19 cellular contexts compared by ENCODE assay signal in the genomic region with DNA sequence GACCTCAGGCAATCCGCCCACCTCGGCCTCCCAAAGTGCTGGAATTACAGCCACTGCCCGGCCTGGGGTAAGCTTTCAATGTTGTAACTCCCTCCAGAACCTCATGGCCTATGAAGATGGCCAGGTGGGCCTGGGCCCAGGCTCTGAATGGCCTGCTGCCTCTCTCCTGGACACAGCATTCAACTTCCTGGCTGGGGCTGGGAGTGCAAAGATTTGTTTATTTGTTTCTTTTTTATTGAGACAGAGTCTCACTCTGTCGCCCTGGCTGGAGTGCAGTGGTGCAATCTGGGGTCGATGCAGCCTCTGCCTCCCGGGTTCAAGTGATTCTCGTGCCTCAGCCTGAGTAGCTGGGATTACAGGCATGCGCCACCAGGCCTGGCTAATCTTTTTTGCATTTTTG. TPM values are rescaled to one million over a fixed set of nuclear protein-coding genes. Genes with fewer than 3 reads are reported as not detected.
DNase-seq lines count a peak whose midpoint lies in the region; ATAC-seq, FAIRE-seq and TF ChIP-seq lines count a peak whose summit lies in the region.
"Had no signal": no experiment of that assay in that cellular context is flagged by ENCODE, and none has a peak within 500 bp of the region (broad histone marks: within the 10 kb centered on the region; RNA-seq: fewer than 3 reads in every experiment).

No MANE protein-coding gene starts in this region.

- TF ChIP-seq CTCF in HepG2 (CRISPR knock-in tag; IDR thresholded peaks at IDR 0.05) (no peak), thyroid gland (IDR thresholded peaks at IDR 0.05) (no peak)

- ATAC-seq in HepG2, result peak; percentile 50
- no peak for ATAC-seq in GM21423 (IDR thresholded peaks at IDR 0.05; ENCODE audit: unreplicated experiment)
- no peak for ATAC-seq in HG03354 (IDR thresholded peaks at IDR 0.05; ENCODE audit: poor library complexity, severe bottlenecking, unreplicated experiment)
- ATAC-seq in activated naive CD8-positive, alpha-beta T cell treated with anti-CD3 and anti-CD28 coated beads, Interleukin-2, amount 50 U/mL, for 24 hours, result no peak
- ATAC-seq: A549 had no signal

- POLR2A ChIA-PET in HepG2 (lab: Yijun Ruan, JAX), result no interaction called here

- CTCF ChIA-PET in HepG2 (lab: Yijun Ruan, JAX; ENCODE audit: low intra/inter-chr PET ratio, low total read pairs), result no interaction called here

- H3K4me1 ChIP-seq in iPS-15b (ENCODE audit: control insufficient read depth, insufficient read depth, low read length), result peaks cover 18% of the 10 kb centered on the region
- H3K4me1 ChIP-seq in HepG2 (ENCODE audit: insufficient read depth, low read length), result peaks cover 76% of the 10 kb centered on the region
- H3K4me1 ChIP-seq in thyroid gland, result peaks cover 20 to 34% of the 10 kb centered on the region in 2 donors
- H3K4me1 ChIP-seq: A549, BE2C had no signal

- intact Hi-C loops in dendritic cell treated with granulocyte-macrophage colony-stimulating factor and Interleukin-4, amounts not matched to agents 40 ng/mL and 50 ng/mL, for 4 days (cut with micrococcal nuclease), result no loop called here
- intact Hi-C loops in HepG2 (cut with micrococcal nuclease; ENCODE audit: unreplicated experiment), result no loop called here
- intact Hi-C loops in thyroid gland (cut with DNase I), result no loop called here

- WGBS in HepG2 (ENCODE audit: low lambda C conversion rate), result 3% methylated on average over 8 of the region's 8 CpGs
- WGBS in thyroid gland, 2 donors, result 67 to 82% methylated on average over 5 to 8 of the region's 8 CpGs

- no TSS peak for BruUV-seq in HepG2 (replicated peaks; lab: Mats Ljungman, UMichigan)

- no peak for DNase-seq in HepG2 (ENCODE audit: low spot score)
- peak in 1 of 2 donors; percentile 38 for DNase-seq in thyroid gland
- no peak for DNase-seq in activated naive CD8-positive, alpha-beta T cell treated with anti-CD3 and anti-CD28 coated beads, Interleukin-2, amount 50 U/mL, for 24 hours
- DNase-seq: BE2C; CD4-positive, alpha-beta memory T cell; DMS79 treated with DMSO at 0.1 percent for 48 hours; EL had no signal

- H3K36me3 ChIP-seq in iPS-15b (ENCODE audit: control insufficient read depth, insufficient read depth, low read length) (no peaks in the 10 kb centered on the region), HepG2 (replicated peaks in 1 of 2; ENCODE audit: control insufficient read depth in 1 of 2, insufficient read depth in 2 of 2, low read length in 2 of 2) (no peaks in the 10 kb centered on the region), thyroid gland (no peaks in the 10 kb centered on the region)
- H3K36me3 ChIP-seq: BE2C had no signal

- H3K9ac ChIP-seq in iPS-15b (ENCODE audit: low read depth, low read length) (peak overlapping the region; percentile 47), HepG2 (ENCODE audit: insufficient read depth, low read depth, low read length) (no peak overlapping the region)

- TF ChIP-seq EP300 in HepG2 (IDR thresholded peaks at IDR 0.05; ENCODE audit: low read depth in 2 of 2, low read length in 2 of 2) (no peak), HepG2 (CRISPR knock-in tag; IDR thresholded peaks at IDR 0.05; ENCODE audit: borderline replicate concordance) (no peak)

- H3K9me3 ChIP-seq in iPS-15b (ENCODE audit: control insufficient read depth, insufficient read depth, low read length) (no peaks in the 10 kb centered on the region), HepG2 (ENCODE audit: low read length) (no peaks in the 10 kb centered on the region), thyroid gland (no peaks in the 10 kb centered on the region)
- H3K9me3 ChIP-seq: A549, BE2C had no signal

- peaks cover 11% of the 10 kb centered on the region for H3K27me3 Mint-ChIP-seq in dendritic cell treated with granulocyte-macrophage colony-stimulating factor and Interleukin-4, amounts not matched to agents 40 ng/mL and 50 ng/mL, for 4 days
- H3K27me3 Mint-ChIP-seq in activated naive CD8-positive, alpha-beta T cell treated with anti-CD3 and anti-CD28 coated beads, Interleukin-2, amount 50 U/mL, for 24 hours, result peaks cover 8% of the 10 kb centered on the region
- H3K27me3 Mint-ChIP-seq: CD4-positive, alpha-beta memory T cell had no signal

- H3K4me2 ChIP-seq in HepG2 (ENCODE audit: low read depth, low read length), result peak overlapping the region; percentile 52
- H3K4me2 ChIP-seq: A549 had no signal

- H3K4me3 ChIP-seq in iPS-15b (ENCODE audit: low read depth, low read length) (no peak overlapping the region), HepG2 (replicated peaks in 1 of 3; ENCODE audit: insufficient read depth in 1 of 3, low read depth in 2 of 3, low read length in 3 of 3) (peak overlapping the region in 1 of 3 experiments; percentile 12; a peak in 1 of 6 replicates), thyroid gland (replicated peaks in 1 of 3) (no peak overlapping the region)
- H3K4me3 ChIP-seq: A549 had no signal

- in situ Hi-C loops in HepG2 (cut with HindIII; ENCODE audit: extremely low pct_ligation_motif_present, low pct_unique_long_range_greater_than_20kb), result no loop called here

- H4K20me1 ChIP-seq in HepG2 (ENCODE audit: insufficient read depth, low read length), result no peaks in the 10 kb centered on the region

- peak overlapping the region; percentile 29 for H3K27ac Mint-ChIP-seq in dendritic cell treated with granulocyte-macrophage colony-stimulating factor and Interleukin-4, amounts not matched to agents 40 ng/mL and 50 ng/mL, for 4 days
- H3K27ac Mint-ChIP-seq in activated naive CD8-positive, alpha-beta T cell treated with anti-CD3 and anti-CD28 coated beads, Interleukin-2, amount 50 U/mL, for 24 hours, result no peak overlapping the region
- H3K27ac Mint-ChIP-seq: CD4-positive, alpha-beta memory T cell had no signal

- TF ChIP-seq RAD21 in HepG2 (CRISPR knock-in tag; IDR thresholded peaks at IDR 0.05), result no peak

- peaks cover 47% of the 10 kb centered on the region for H3K4me1 Mint-ChIP-seq in dendritic cell treated with granulocyte-macrophage colony-stimulating factor and Interleukin-4, amounts not matched to agents 40 ng/mL and 50 ng/mL, for 4 days (ENCODE audit: low read depth)
- H3K4me1 Mint-ChIP-seq in activated naive CD8-positive, alpha-beta T cell treated with anti-CD3 and anti-CD28 coated beads, Interleukin-2, amount 50 U/mL, for 24 hours, result peaks cover 6% of the 10 kb centered on the region
- H3K4me1 Mint-ChIP-seq: CD4-positive, alpha-beta memory T cell had no signal

- no peaks in the 10 kb centered on the region for H3K36me3 Mint-ChIP-seq in dendritic cell treated with granulocyte-macrophage colony-stimulating factor and Interleukin-4, amounts not matched to agents 40 ng/mL and 50 ng/mL, for 4 days (ENCODE audit: low read depth)
- no peaks in the 10 kb centered on the region for H3K36me3 Mint-ChIP-seq in activated naive CD8-positive, alpha-beta T cell treated with anti-CD3 and anti-CD28 coated beads, Interleukin-2, amount 50 U/mL, for 24 hours (ENCODE audit: low read depth)
- H3K36me3 Mint-ChIP-seq: CD4-positive, alpha-beta memory T cell; IgD-negative memory B cell had no signal

- no peak overlapping the region for H2AFZ ChIP-seq in HepG2 (ENCODE audit: low read length)

- H3K4me3 Mint-ChIP-seq in dendritic cell treated with granulocyte-macrophage colony-stimulating factor and Interleukin-4, amounts not matched to agents 40 ng/mL and 50 ng/mL, for 4 days, result no peak overlapping the region
- no peak overlapping the region for H3K4me3 Mint-ChIP-seq in activated naive CD8-positive, alpha-beta T cell treated with anti-CD3 and anti-CD28 coated beads, Interleukin-2, amount 50 U/mL, for 24 hours
- H3K4me3 Mint-ChIP-seq: CD4-positive, alpha-beta memory T cell; IgD-negative memory B cell had no signal

- H3K79me2 ChIP-seq in HepG2 (ENCODE audit: insufficient read depth, low read length), result no peaks in the 10 kb centered on the region

- no peak for FAIRE-seq in HepG2 (lab: Jason Lieb, UNC)
- FAIRE-seq: A549, G401.6, GM12891, GM19239 had no signal

- TF ChIP-seq POLR2A in HepG2 (IDR thresholded peaks at IDR 0.05; ENCODE audit: insufficient read depth in 1 of 2, low read depth in 2 of 2, low read length in 2 of 2) (no peak), thyroid gland (IDR thresholded peaks at IDR 0.05) (no peak)

- H3K9me3 Mint-ChIP-seq in dendritic cell treated with granulocyte-macrophage colony-stimulating factor and Interleukin-4, amounts not matched to agents 40 ng/mL and 50 ng/mL, for 4 days, result no peaks in the 10 kb centered on the region
- no peaks in the 10 kb centered on the region for H3K9me3 Mint-ChIP-seq in activated naive CD8-positive, alpha-beta T cell treated with anti-CD3 and anti-CD28 coated beads, Interleukin-2, amount 50 U/mL, for 24 hours
- H3K9me3 Mint-ChIP-seq: CD4-positive, alpha-beta memory T cell; IgD-negative memory B cell had no signal

- no peak overlapping the region for H3K27ac ChIP-seq in HepG2 (ENCODE audit: extremely low read length, insufficient read depth, low read length)
- peak overlapping the region; percentile 46 to 67 (median 48) for H3K27ac ChIP-seq in thyroid gland
- H3K27ac ChIP-seq: A549, C4-2B had no signal

- H3K27me3 ChIP-seq in iPS-15b (ENCODE audit: control insufficient read depth, insufficient read depth, low read length), result no peaks in the 10 kb centered on the region
- peaks cover 0 to 30% of the 10 kb centered on the region in 2 experiments; a peak in 4 of 5 replicates for H3K27me3 ChIP-seq in HepG2 (ENCODE audit: control insufficient read depth in 1 of 2, insufficient read depth in 2 of 2, low read length in 2 of 2)
- no peaks in the 10 kb centered on the region for H3K27me3 ChIP-seq in thyroid gland
- H3K27me3 ChIP-seq: BE2C had no signal

RNA-seq across cellular contexts. Expression of gene TSGA10IP, which starts 0.5 kb away (rescaled TPM):
- not detected in 2 replicates for total RNA-seq in HepG2 (2016; rRNA removed; fragmentation: Illumina TruSeq; extraction: Trizol)
- not detected in 2 replicates for total RNA-seq in HepG2 (2016; cell fraction: cytosol; rRNA removed; fragmentation: Illumina TruSeq; extraction: Trizol; ENCODE audit: low read depth)
- 0.12 TPM in 1 of 2 replicates, not detected in the other for total RNA-seq in HepG2 (2016; cell fraction: insoluble cytoplasmic fraction; rRNA removed; fragmentation: Illumina TruSeq; extraction: Trizol)
- not detected in 2 replicates for total RNA-seq in HepG2 (2016; cell fraction: membrane; rRNA removed; fragmentation: Illumina TruSeq; extraction: Trizol)
- not detected in 2 replicates for total RNA-seq in HepG2 (2016; cell fraction: nucleus; rRNA removed; fragmentation: Illumina TruSeq; extraction: Trizol)
- polyA plus RNA-seq in HepG2 (2011; rRNA removed), result 0.07 TPM in 1 of 2 replicates, not detected in the other
- 0.05 and 0.12 TPM in 2 replicates for polyA plus RNA-seq in HepG2 (2011; cell fraction: cytosol; rRNA removed)
- 0.21 and 0.23 TPM in 2 replicates for polyA plus RNA-seq in HepG2 (2011; cell fraction: nucleus; rRNA removed)
- 0.07 and 0.12 TPM in 2 replicates for polyA plus RNA-seq in HepG2 (2012)
- 0.24 TPM in 1 of 2 replicates, not detected in the other for polyA plus RNA-seq in HepG2 (2016; cell fraction: cytosol; fragmentation: Illumina TruSeq; extraction: Trizol; ENCODE audit: low read depth)
- not detected in 2 replicates for polyA plus RNA-seq in HepG2 (2016; cell fraction: insoluble cytoplasmic fraction; fragmentation: Illumina TruSeq; extraction: Trizol; ENCODE audit: low read depth)
- not detected in 2 replicates for polyA plus RNA-seq in HepG2 (2016; cell fraction: membrane; fragmentation: Illumina TruSeq; extraction: Trizol; ENCODE audit: low read depth)
- not detected in 2 replicates for polyA plus RNA-seq in HepG2 (2016; cell fraction: nucleus; fragmentation: Illumina TruSeq; extraction: Trizol; ENCODE audit: insufficient read depth, low read depth)
- polyA minus RNA-seq in HepG2 (2011; rRNA and poly(A)+ RNA removed; ENCODE audit: low replicate concordance), result 0.12 TPM in 1 of 2 replicates, not detected in the other
- not detected in 2 replicates for polyA minus RNA-seq in HepG2 (2011; cell fraction: cytosol; rRNA and poly(A)+ RNA removed)
- polyA minus RNA-seq in HepG2 (2011; cell fraction: nucleus; rRNA and poly(A)+ RNA removed), result 0.37 TPM in 1 of 2 replicates, not detected in the other
- total RNA-seq in thyroid gland, result under 1 TPM in 1 of 4 donors, not detected in 3; 0.33 TPM
- total RNA-seq: CD4-positive, alpha-beta memory T cell; HT-29 had no signal
- polyA plus RNA-seq: A549; AG04450; CD4-positive, alpha-beta memory T cell; IgD-negative memory B cell had no signal

RNA-seq across cellular contexts. Expression of gene SART1, which starts 16.8 kb away (rescaled TPM):
- total RNA-seq in HepG2 (2016; rRNA removed; fragmentation: Illumina TruSeq; extraction: Trizol), result 18.1 and 22.5 TPM in 2 replicates
- total RNA-seq in HepG2 (2016; cell fraction: cytosol; rRNA removed; fragmentation: Illumina TruSeq; extraction: Trizol; ENCODE audit: low read depth), result 9.9 and 12.6 TPM in 2 replicates
- total RNA-seq in HepG2 (2016; cell fraction: insoluble cytoplasmic fraction; rRNA removed; fragmentation: Illumina TruSeq; extraction: Trizol), result 12.3 and 22.5 TPM in 2 replicates
- total RNA-seq in HepG2 (2016; cell fraction: membrane; rRNA removed; fragmentation: Illumina TruSeq; extraction: Trizol), result 9.7 and 12.2 TPM in 2 replicates
- total RNA-seq in HepG2 (2016; cell fraction: nucleus; rRNA removed; fragmentation: Illumina TruSeq; extraction: Trizol), result 15.9 and 17.5 TPM in 2 replicates
- polyA plus RNA-seq in HepG2 (2011; rRNA removed), result 11.3 and 13.1 TPM in 2 replicates
- 7.2 and 7.5 TPM in 2 replicates for polyA plus RNA-seq in HepG2 (2011; cell fraction: cytosol; rRNA removed)
- 32.9 and 42.8 TPM in 2 replicates for polyA plus RNA-seq in HepG2 (2011; cell fraction: nucleus; rRNA removed)
- 17.3 and 24.6 TPM in 2 replicates for polyA plus RNA-seq in HepG2 (2012)
- 8.9 and 10.6 TPM in 2 replicates for polyA plus RNA-seq in HepG2 (2016; cell fraction: cytosol; fragmentation: Illumina TruSeq; extraction: Trizol; ENCODE audit: low read depth)
- 26.7 and 35.4 TPM in 2 replicates for polyA plus RNA-seq in HepG2 (2016; cell fraction: insoluble cytoplasmic fraction; fragmentation: Illumina TruSeq; extraction: Trizol; ENCODE audit: low read depth)
- polyA plus RNA-seq in HepG2 (2016; cell fraction: membrane; fragmentation: Illumina TruSeq; extraction: Trizol; ENCODE audit: low read depth), result 9.0 and 11.4 TPM in 2 replicates
- polyA plus RNA-seq in HepG2 (2016; cell fraction: nucleus; fragmentation: Illumina TruSeq; extraction: Trizol; ENCODE audit: insufficient read depth, low read depth), result 48.2 and 61.5 TPM in 2 replicates
- 11.0 and 12.8 TPM in 2 replicates for polyA minus RNA-seq in HepG2 (2011; rRNA and poly(A)+ RNA removed; ENCODE audit: low replicate concordance)
- 8.1 and 11.4 TPM in 2 replicates for polyA minus RNA-seq in HepG2 (2011; cell fraction: cytosol; rRNA and poly(A)+ RNA removed)
- 9.7 and 11.7 TPM in 2 replicates for polyA minus RNA-seq in HepG2 (2011; cell fraction: nucleus; rRNA and poly(A)+ RNA removed)
- 10 to 100 TPM; 22.2 to 46.1 (median 24.2) TPM for total RNA-seq in thyroid gland

RNA-seq across cellular contexts. Expression of gene DRAP1, which starts 25.5 kb away (rescaled TPM):
- total RNA-seq in HepG2 (2016; rRNA removed; fragmentation: Illumina TruSeq; extraction: Trizol) (31.5 and 52.3 TPM in 2 replicates), thyroid gland (100 to 1,000 TPM in 3 of 4 donors, 10 to 100 TPM in 1; 82.0 to 184 (median 132) TPM)
- 32.1 and 35.5 TPM in 2 replicates for total RNA-seq in HepG2 (2016; cell fraction: cytosol; rRNA removed; fragmentation: Illumina TruSeq; extraction: Trizol; ENCODE audit: low read depth)
- 29.7 and 54.9 TPM in 2 replicates for total RNA-seq in HepG2 (2016; cell fraction: insoluble cytoplasmic fraction; rRNA removed; fragmentation: Illumina TruSeq; extraction: Trizol)
- total RNA-seq in HepG2 (2016; cell fraction: membrane; rRNA removed; fragmentation: Illumina TruSeq; extraction: Trizol), result 34.4 and 36.2 TPM in 2 replicates
- total RNA-seq in HepG2 (2016; cell fraction: nucleus; rRNA removed; fragmentation: Illumina TruSeq; extraction: Trizol), result 27.2 and 28.4 TPM in 2 replicates
- 44.6 and 46.8 TPM in 2 replicates for polyA plus RNA-seq in HepG2 (2011; rRNA removed)
- 49.1 and 57.2 TPM in 2 replicates for polyA plus RNA-seq in HepG2 (2011; cell fraction: cytosol; rRNA removed)
- polyA plus RNA-seq in HepG2 (2011; cell fraction: nucleus; rRNA removed), result 60.0 and 61.5 TPM in 2 replicates
- 65.4 and 72.6 TPM in 2 replicates for polyA plus RNA-seq in HepG2 (2012)
- polyA plus RNA-seq in HepG2 (2016; cell fraction: cytosol; fragmentation: Illumina TruSeq; extraction: Trizol; ENCODE audit: low read depth), result 41.4 and 45.7 TPM in 2 replicates
- 38.9 and 53.1 TPM in 2 replicates for polyA plus RNA-seq in HepG2 (2016; cell fraction: insoluble cytoplasmic fraction; fragmentation: Illumina TruSeq; extraction: Trizol; ENCODE audit: low read depth)
- 47.1 TPM in 2 replicates for polyA plus RNA-seq in HepG2 (2016; cell fraction: membrane; fragmentation: Illumina TruSeq; extraction: Trizol; ENCODE audit: low read depth)
- 78.1 and 86.0 TPM in 2 replicates for polyA plus RNA-seq in HepG2 (2016; cell fraction: nucleus; fragmentation: Illumina TruSeq; extraction: Trizol; ENCODE audit: insufficient read depth, low read depth)
- 10.1 and 14.3 TPM in 2 replicates for polyA minus RNA-seq in HepG2 (2011; rRNA and poly(A)+ RNA removed; ENCODE audit: low replicate concordance)
- 12.9 and 15.7 TPM in 2 replicates for polyA minus RNA-seq in HepG2 (2011; cell fraction: cytosol; rRNA and poly(A)+ RNA removed)
- polyA minus RNA-seq in HepG2 (2011; cell fraction: nucleus; rRNA and poly(A)+ RNA removed), result 3.5 and 6.6 TPM in 2 replicates

RNA-seq across cellular contexts. Expression of gene C11orf68, which starts 25.9 kb away (rescaled TPM):
- total RNA-seq in HepG2 (2016; rRNA removed; fragmentation: Illumina TruSeq; extraction: Trizol) (8.4 and 10.0 TPM in 2 replicates), thyroid gland (10 to 100 TPM; 17.7 to 27.1 (median 20.9) TPM)
- total RNA-seq in HepG2 (2016; cell fraction: cytosol; rRNA removed; fragmentation: Illumina TruSeq; extraction: Trizol; ENCODE audit: low read depth), result 3.6 and 3.9 TPM in 2 replicates
- 7.4 and 8.6 TPM in 2 replicates for total RNA-seq in HepG2 (2016; cell fraction: insoluble cytoplasmic fraction; rRNA removed; fragmentation: Illumina TruSeq; extraction: Trizol)
- 8.6 and 9.6 TPM in 2 replicates for total RNA-seq in HepG2 (2016; cell fraction: membrane; rRNA removed; fragmentation: Illumina TruSeq; extraction: Trizol)
- 7.0 and 7.1 TPM in 2 replicates for total RNA-seq in HepG2 (2016; cell fraction: nucleus; rRNA removed; fragmentation: Illumina TruSeq; extraction: Trizol)
- 28.3 and 37.2 TPM in 2 replicates for polyA plus RNA-seq in HepG2 (2011; rRNA removed)
- 23.1 and 32.1 TPM in 2 replicates for polyA plus RNA-seq in HepG2 (2011; cell fraction: cytosol; rRNA removed)
- polyA plus RNA-seq in HepG2 (2011; cell fraction: nucleus; rRNA removed), result 31.1 and 33.6 TPM in 2 replicates
- polyA plus RNA-seq in HepG2 (2012), result 19.7 and 19.8 TPM in 2 replicates
- polyA plus RNA-seq in HepG2 (2016; cell fraction: cytosol; fragmentation: Illumina TruSeq; extraction: Trizol; ENCODE audit: low read depth), result 6.4 and 6.8 TPM in 2 replicates
- polyA plus RNA-seq in HepG2 (2016; cell fraction: insoluble cytoplasmic fraction; fragmentation: Illumina TruSeq; extraction: Trizol; ENCODE audit: low read depth), result 21.1 and 22.6 TPM in 2 replicates
- polyA plus RNA-seq in HepG2 (2016; cell fraction: membrane; fragmentation: Illumina TruSeq; extraction: Trizol; ENCODE audit: low read depth), result 11.3 and 12.7 TPM in 2 replicates
- 15.2 and 18.0 TPM in 2 replicates for polyA plus RNA-seq in HepG2 (2016; cell fraction: nucleus; fragmentation: Illumina TruSeq; extraction: Trizol; ENCODE audit: insufficient read depth, low read depth)
- polyA minus RNA-seq in HepG2 (2011; rRNA and poly(A)+ RNA removed; ENCODE audit: low replicate concordance), result 31.8 and 49.3 TPM in 2 replicates
- polyA minus RNA-seq in HepG2 (2011; cell fraction: cytosol; rRNA and poly(A)+ RNA removed), result 21.2 and 24.3 TPM in 2 replicates
- polyA minus RNA-seq in HepG2 (2011; cell fraction: nucleus; rRNA and poly(A)+ RNA removed), result 14.2 and 14.8 TPM in 2 replicates

RNA-seq across cellular contexts. Expression of gene FOSL1, which starts 44.6 kb away (rescaled TPM):
- total RNA-seq in HepG2 (2016; rRNA removed; fragmentation: Illumina TruSeq; extraction: Trizol), result 3.1 and 4.0 TPM in 2 replicates
- total RNA-seq in HepG2 (2016; cell fraction: cytosol; rRNA removed; fragmentation: Illumina TruSeq; extraction: Trizol; ENCODE audit: low read depth), result 1.9 and 2.0 TPM in 2 replicates
- total RNA-seq in HepG2 (2016; cell fraction: insoluble cytoplasmic fraction; rRNA removed; fragmentation: Illumina TruSeq; extraction: Trizol), result 3.1 and 3.9 TPM in 2 replicates
- total RNA-seq in HepG2 (2016; cell fraction: membrane; rRNA removed; fragmentation: Illumina TruSeq; extraction: Trizol), result 3.6 and 3.8 TPM in 2 replicates
- total RNA-seq in HepG2 (2016; cell fraction: nucleus; rRNA removed; fragmentation: Illumina TruSeq; extraction: Trizol), result 2.9 and 3.0 TPM in 2 replicates
- 2.8 and 4.1 TPM in 2 replicates for polyA plus RNA-seq in HepG2 (2011; rRNA removed)
- polyA plus RNA-seq in HepG2 (2011; cell fraction: cytosol; rRNA removed), result 1.2 and 1.3 TPM in 2 replicates
- 5.4 and 6.6 TPM in 2 replicates for polyA plus RNA-seq in HepG2 (2011; cell fraction: nucleus; rRNA removed)
- polyA plus RNA-seq in HepG2 (2012), result 3.6 and 8.7 TPM in 2 replicates
- polyA plus RNA-seq in HepG2 (2016; cell fraction: cytosol; fragmentation: Illumina TruSeq; extraction: Trizol; ENCODE audit: low read depth), result 3.2 and 3.7 TPM in 2 replicates
- 10.6 and 14.5 TPM in 2 replicates for polyA plus RNA-seq in HepG2 (2016; cell fraction: insoluble cytoplasmic fraction; fragmentation: Illumina TruSeq; extraction: Trizol; ENCODE audit: low read depth)
- polyA plus RNA-seq in HepG2 (2016; cell fraction: membrane; fragmentation: Illumina TruSeq; extraction: Trizol; ENCODE audit: low read depth), result 7.3 and 8.5 TPM in 2 replicates
- polyA plus RNA-seq in HepG2 (2016; cell fraction: nucleus; fragmentation: Illumina TruSeq; extraction: Trizol; ENCODE audit: insufficient read depth, low read depth), result 9.9 and 15.5 TPM in 2 replicates
- polyA minus RNA-seq in HepG2 (2011; rRNA and poly(A)+ RNA removed; ENCODE audit: low replicate concordance), result 3.5 and 6.1 TPM in 2 replicates
- polyA minus RNA-seq in HepG2 (2011; cell fraction: cytosol; rRNA and poly(A)+ RNA removed), result 1.2 and 1.6 TPM in 2 replicates
- polyA minus RNA-seq in HepG2 (2011; cell fraction: nucleus; rRNA and poly(A)+ RNA removed), result 3.0 and 3.9 TPM in 2 replicates
- total RNA-seq in thyroid gland, result 1 to 10 TPM in 3 of 4 donors, under 1 TPM in 1; 0.33 to 1.6 (median 1.5) TPM
